3 cellular contexts compared by ENCODE assay signal in the genomic region with DNA sequence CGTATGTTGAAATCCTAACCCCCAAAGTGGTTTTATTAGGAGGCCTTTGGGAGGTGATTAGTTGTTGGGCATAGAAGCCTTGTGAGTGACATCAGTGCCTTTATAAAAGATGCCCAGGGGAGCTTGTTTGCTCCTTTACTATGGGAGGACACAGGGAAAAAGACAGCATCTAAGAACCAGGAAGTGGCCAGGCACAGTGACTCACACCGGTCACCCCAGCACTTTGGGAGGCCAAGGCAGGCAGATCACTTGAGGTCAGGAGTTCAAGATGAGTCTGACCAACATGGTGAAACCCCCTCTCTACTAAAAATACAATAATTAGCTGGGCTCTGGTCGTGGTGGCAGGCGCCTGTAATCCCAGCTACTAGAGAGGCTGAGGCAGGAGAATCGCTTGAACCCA. TPM values are rescaled to one million over a fixed set of nuclear protein-coding genes. Genes with fewer than 3 reads are reported as not detected.
"Had no signal": no experiment of that assay in that cellular context is flagged by ENCODE, and none has a peak within 500 bp of the region (broad histone marks: within the 10 kb centered on the region; RNA-seq: fewer than 3 reads in every experiment).

No MANE protein-coding gene starts in this region.

RNA-seq across cellular contexts. Expression of gene OLAH, which starts 22.8 kb away (rescaled TPM):
- total RNA-seq: mononuclear cell, progenitor cell of endocrine pancreas had no signal
- polyA plus RNA-seq: immature natural killer cell had no signal
